Comparison of ENCODE assay signal across 8 cellular contexts in genomic region chr19:13117176-13117771, GRCh38. TPM values are rescaled to one million over a fixed set of nuclear protein-coding genes. Genes with fewer than 3 reads are reported as not detected.
DNase-seq lines count a peak whose midpoint lies in the region; TF ChIP-seq lines count a peak whose summit lies in the region.

No MANE protein-coding gene starts in this region.

- peak overlapping the region; percentile 96 for H3K27ac Mint-ChIP-seq in activated naive CD8-positive, alpha-beta T cell treated with anti-CD3 and anti-CD28 coated beads for 36 hours
- peak overlapping the region; percentile 81 to 96 (median 94) for H3K27ac Mint-ChIP-seq in immature natural killer cell

- H3K27ac ChIP-seq in A673 (ENCODE audit: low read depth, low read length, poor library complexity, severe bottlenecking), result peak overlapping the region; percentile 85
- H3K27ac ChIP-seq in subcutaneous abdominal adipose tissue (ENCODE audit: low read depth, low read length), result peak overlapping the region; percentile 79

- POLR2A ChIA-PET in A673 (lab: Charles Lee; ENCODE audit: low non-redundant PET) (interaction anchor here (0.6 to 1.8 kb wide), 2 partner anchors 35 to 1030 kb away, joined by 3 to 6 read pairs; no protein-coding TSS in a partner anchor), HEK293T (lab: Yijun Ruan, JAX) (interaction anchor here (0.9 to 3.5 kb wide), 8 partner anchors 16 to 65 kb away, joined by 3 to 25 read pairs (median 4); partner anchors contain the start of genes IER2 and STX10)

- peaks cover 41% of the 10 kb centered on the region for H3K4me1 ChIP-seq in A673 (ENCODE audit: insufficient read depth, low read length, poor library complexity, severe bottlenecking)
- H3K4me1 ChIP-seq in subcutaneous abdominal adipose tissue (ENCODE audit: control insufficient read depth in 5 of 5, insufficient read depth in 5 of 5, low read length in 5 of 5), result peaks cover 14 to 52% (median 47%) of the 10 kb centered on the region in 5 donors

- peaks cover 21% of the 10 kb centered on the region for H3K36me3 ChIP-seq in A673 (ENCODE audit: insufficient read depth, low read length, poor library complexity, severe bottlenecking)
- H3K36me3 ChIP-seq in subcutaneous abdominal adipose tissue (ENCODE audit: control insufficient read depth in 5 of 5, insufficient read depth in 5 of 5, low read length in 5 of 5), result peaks cover 0 to 22% (median 13%) of the 10 kb centered on the region in 5 donors

- no peaks in the 10 kb centered on the region for H3K27me3 Mint-ChIP-seq in activated naive CD8-positive, alpha-beta T cell treated with anti-CD3 and anti-CD28 coated beads for 36 hours
- peaks cover 9 to 24% (median 18%) of the 10 kb centered on the region in 3 donors for H3K27me3 Mint-ChIP-seq in immature natural killer cell (ENCODE audit: low read depth in 3 of 3)

- H3K36me3 Mint-ChIP-seq in activated naive CD8-positive, alpha-beta T cell treated with anti-CD3 and anti-CD28 coated beads for 36 hours, result peaks cover 19% of the 10 kb centered on the region
- peaks cover 0 to 3% (median 0%) of the 10 kb centered on the region in 3 donors for H3K36me3 Mint-ChIP-seq in immature natural killer cell

- H3K9ac ChIP-seq in subcutaneous abdominal adipose tissue (ENCODE audit: low read length in 5 of 5), result peak overlapping the region; percentile 1 to 98 (median 28)

- no TSS peak for BruUV-seq in A673 (replicated peaks; lab: Mats Ljungman, UMichigan)

- H3K27me3 ChIP-seq in A673 (replicated peaks; ENCODE audit: insufficient read depth, low read depth, low read length, poor library complexity) (no peaks in the 10 kb centered on the region), subcutaneous abdominal adipose tissue (ENCODE audit: control insufficient read depth in 5 of 5, insufficient read depth in 4 of 5, low read length in 5 of 5) (no peaks in the 10 kb centered on the region)

- H3K9me3 ChIP-seq in A673 (ENCODE audit: low read depth, low read length, poor library complexity, severe bottlenecking), result no peaks in the 10 kb centered on the region
- no peaks in the 10 kb centered on the region for H3K9me3 ChIP-seq in subcutaneous abdominal adipose tissue (ENCODE audit: control insufficient read depth in 5 of 5, low read length in 5 of 5)

- H3K4me1 Mint-ChIP-seq in activated naive CD8-positive, alpha-beta T cell treated with anti-CD3 and anti-CD28 coated beads for 36 hours, result peaks cover 42% of the 10 kb centered on the region
- H3K4me1 Mint-ChIP-seq in immature natural killer cell, result peaks cover 54 to 61% of the 10 kb centered on the region in 2 donors

- CTCF ChIA-PET in A673 (lab: Charles Lee) (interaction anchor here (0.6 kb wide), 1 partner anchor 159 kb away, joined by 4 read pairs; no protein-coding TSS in a partner anchor), HEK293T (lab: Yijun Ruan, JAX) (interaction anchor here (0.8 kb wide), 1 partner anchor 140 kb away, joined by 3 read pairs; no protein-coding TSS in a partner anchor)

- H3K4me3 ChIP-seq in A673 (ENCODE audit: low read depth, low read length, poor library complexity, severe bottlenecking), result peak overlapping the region; percentile 82
- H3K4me3 ChIP-seq in subcutaneous abdominal adipose tissue (ENCODE audit: low read depth in 1 of 5, low read length in 5 of 5), result peak overlapping the region; percentile 69 to 99 (median 96)

- intact Hi-C loops in A673 (cut with micrococcal nuclease; ENCODE audit: unreplicated experiment), result no loop called here

- no peak for DNase-seq in A673 (ENCODE audit: low spot score)
- no peak for DNase-seq in HEK293T (ENCODE audit: extremely low spot score)
- no peak for DNase-seq in activated naive CD8-positive, alpha-beta T cell treated with anti-CD3 and anti-CD28 coated beads for 36 hours
- DNase-seq in immature natural killer cell, result no peak
- no peak for DNase-seq in NCI-H2081 (lab: John Stamatoyannopoulos, UW)
- no peak for DNase-seq in iPS-NIHi11 (ENCODE audit: low spot score)
- no peak for DNase-seq in GOT3 (lab: John Stamatoyannopoulos, UW)

- no peak for TF ChIP-seq CTCF in A673 (conservative IDR thresholded peaks at IDR 0.05; ENCODE audit: low read depth, low read length)

- no peaks in the 10 kb centered on the region for H3K9me3 Mint-ChIP-seq in activated naive CD8-positive, alpha-beta T cell treated with anti-CD3 and anti-CD28 coated beads for 36 hours
- peaks cover 0 to 2% (median 0%) of the 10 kb centered on the region in 6 donors for H3K9me3 Mint-ChIP-seq in immature natural killer cell

- peak overlapping the region; percentile 97 for H3K4me3 Mint-ChIP-seq in activated naive CD8-positive, alpha-beta T cell treated with anti-CD3 and anti-CD28 coated beads for 36 hours
- H3K4me3 Mint-ChIP-seq in immature natural killer cell, result peak overlapping the region; percentile 87 to 97 (median 95)

TF ChIP-seq in HEK293T, 16 proteins besides CTCF, POLR2A, EP300 and RAD21:
- no peak for TF ChIP-seq ELF4 (IDR thresholded peaks at IDR 0.05)
- TF ChIP-seq ZNF384 (IDR thresholded peaks at IDR 0.05), result peak; percentile 58

RNA-seq across cellular contexts. Expression of gene TRMT1, which starts 0.7 kb away (rescaled TPM):
- total RNA-seq in A673 (2021), result 85.7 and 109 TPM in 2 replicates
- total RNA-seq in activated naive CD8-positive, alpha-beta T cell treated with anti-CD3 and anti-CD28 coated beads for 36 hours, result 100 to 1,000 TPM; 114 TPM
- polyA plus RNA-seq in immature natural killer cell, result 10 to 100 TPM; 13.2 to 16.5 (median 16.3) TPM

RNA-seq across cellular contexts. Expression of gene NACC1, which starts 0.8 kb away (rescaled TPM):
- total RNA-seq in A673 (2021), result 119 and 126 TPM in 2 replicates
- total RNA-seq in activated naive CD8-positive, alpha-beta T cell treated with anti-CD3 and anti-CD28 coated beads for 36 hours, result 10 to 100 TPM; 81.2 to 83.8 TPM
- polyA plus RNA-seq in immature natural killer cell, result 1 to 10 TPM in 2 of 3 donors, not detected in 1; 1.2 to 2.8 TPM

RNA-seq across cellular contexts. Expression of gene LYL1, which starts 14.6 kb away (rescaled TPM):
- total RNA-seq in A673 (2021), result not detected in 2 replicates
- total RNA-seq in activated naive CD8-positive, alpha-beta T cell treated with anti-CD3 and anti-CD28 coated beads for 36 hours, result 1 to 10 TPM; 2.6 to 2.9 TPM
- polyA plus RNA-seq in immature natural killer cell, result 1 to 10 TPM; 1.1 to 2.2 (median 2.1) TPM

RNA-seq across cellular contexts. Expression of gene STX10, which starts 32.9 kb away (rescaled TPM):
- total RNA-seq in A673 (2021), result 63.3 and 69.5 TPM in 2 replicates
- 10 to 100 TPM; 53.3 to 55.0 TPM for total RNA-seq in activated naive CD8-positive, alpha-beta T cell treated with anti-CD3 and anti-CD28 coated beads for 36 hours
- 10 to 100 TPM; 56.8 to 92.5 (median 66.0) TPM for polyA plus RNA-seq in immature natural killer cell

RNA-seq across cellular contexts. Expression of gene IER2, which starts 32.9 kb away (rescaled TPM):
- 148 and 164 TPM in 2 replicates for total RNA-seq in A673 (2021)
- 100 to 1,000 TPM; 128 to 132 TPM for total RNA-seq in activated naive CD8-positive, alpha-beta T cell treated with anti-CD3 and anti-CD28 coated beads for 36 hours
- polyA plus RNA-seq in immature natural killer cell, result 100 to 1,000 TPM; 395 to 487 (median 487) TPM
